Comparison of ENCODE assay signal across 30 cellular contexts in the genomic region with DNA sequence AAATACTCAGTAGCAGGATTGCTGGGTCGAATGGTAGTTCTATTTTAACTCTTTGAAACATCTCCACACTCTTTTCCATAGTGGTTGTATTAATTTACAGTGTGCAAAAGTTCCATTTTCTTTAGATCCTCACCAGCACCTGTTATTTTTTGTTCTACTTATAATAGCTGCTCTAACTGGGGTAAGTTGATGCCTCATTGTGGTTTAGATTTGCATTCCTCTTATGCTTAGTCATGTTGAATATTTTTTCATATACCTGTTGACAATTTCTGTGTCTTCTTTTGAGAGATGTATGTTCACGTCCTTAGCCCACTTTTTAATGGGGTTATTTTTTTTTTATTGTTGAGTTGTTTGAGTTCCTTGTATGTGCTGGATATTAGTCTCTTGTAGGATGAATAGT.
DNase-seq lines count a peak whose midpoint lies in the region; ATAC-seq and TF ChIP-seq lines count a peak whose summit lies in the region.
"Had no signal": no experiment of that assay in that cellular context is flagged by ENCODE, and none has a peak within 500 bp of the region (broad histone marks: within the 10 kb centered on the region; RNA-seq: fewer than 3 reads in every experiment).

No MANE protein-coding gene starts in this region.

- TF ChIP-seq CTCF in MCF 10A (IDR thresholded peaks at IDR 0.05; ENCODE audit: unreplicated experiment) (no peak), breast epithelium (IDR thresholded peaks at IDR 0.05) (no peak), PC-3 (conservative IDR thresholded peaks at IDR 0.05; ENCODE audit: low read depth, low read length) (no peak), fibroblast of mammary gland (conservative IDR thresholded peaks at IDR 0.05; ENCODE audit: control insufficient read depth, insufficient read depth, low read depth, low read length) (no peak)

- no TSS peak for BruUV-seq in MCF 10A (replicated peaks; lab: Mats Ljungman, UMichigan)
- BruUV-seq in PC-3 (replicated peaks; lab: Mats Ljungman, UMichigan) = no TSS peak

- H3K4me3 Mint-ChIP-seq in MCF 10A (ENCODE audit: unreplicated experiment) = no peak overlapping the region
- H3K4me3 Mint-ChIP-seq: CD4-positive, CD25-positive, alpha-beta regulatory T cell; naive B cell; T-cell had no signal

- H3K4me1 ChIP-seq in breast epithelium (no peaks in the 10 kb centered on the region), PC-3 (ENCODE audit: insufficient read depth, low read length) (peaks cover 9% of the 10 kb centered on the region)
- H3K4me1 ChIP-seq: A549, left ventricle myocardium inferior, Peyer's patch, right lobe of liver, stomach, uterus had no signal

- H3K36me3 ChIP-seq in breast epithelium (no peaks in the 10 kb centered on the region), PC-3 (ENCODE audit: low read depth, low read length) (no peaks in the 10 kb centered on the region)
- H3K36me3 ChIP-seq: HAP-1, Peyer's patch, right lobe of liver, stomach, uterus had no signal

- no peaks in the 10 kb centered on the region for H3F3A ChIP-seq in PC-3 (ENCODE audit: low read length, unreplicated experiment)

- no peaks in the 10 kb centered on the region for H3K27me3 ChIP-seq in breast epithelium
- no peaks in the 10 kb centered on the region for H3K27me3 ChIP-seq in PC-3 (ENCODE audit: low read length)
- H3K27me3 ChIP-seq: Peyer's patch, right lobe of liver, stomach, uterus had no signal

- H3K4me3 ChIP-seq in breast epithelium (no peak overlapping the region), PC-3 (ENCODE audit: low read length) (no peak overlapping the region), fibroblast of mammary gland (ENCODE audit: control insufficient read depth, low read depth, low read length) (no peak overlapping the region)
- H3K4me3 ChIP-seq: A549, HAP-1, left ventricle myocardium inferior, Peyer's patch, right lobe of liver, stomach, uterus had no signal

- H3K9me2 ChIP-seq in PC-3 (replicated peaks; ENCODE audit: low read length) = no peaks in the 10 kb centered on the region

- H3K27ac Mint-ChIP-seq in MCF 10A (ENCODE audit: low read depth, unreplicated experiment) = peak overlapping the region; percentile 31
- H3K27ac Mint-ChIP-seq: activated naive CD4-positive, alpha-beta T cell treated with anti-CD3 and anti-CD28 coated beads, Interleukin-2, amount 50 U/mL, for 72 hours; CD4-positive, CD25-positive, alpha-beta regulatory T cell; naive B cell; T-cell had no signal

- no peaks in the 10 kb centered on the region for H4K20me1 ChIP-seq in PC-3 (ENCODE audit: low read length)

- peaks cover 9% of the 10 kb centered on the region for H3K4me1 Mint-ChIP-seq in MCF 10A (ENCODE audit: insufficient read depth, unreplicated experiment)
- H3K4me1 Mint-ChIP-seq: CD4-positive, CD25-positive, alpha-beta regulatory T cell; naive B cell; T-cell had no signal

- H3K9me3 ChIP-seq in breast epithelium = peaks cover 0 to 15% of the 10 kb centered on the region in 2 donors
- no peaks in the 10 kb centered on the region for H3K9me3 ChIP-seq in PC-3 (ENCODE audit: low read length)
- H3K9me3 ChIP-seq: A549, HAP-1, Peyer's patch, right lobe of liver, stomach had no signal

- H3K27me3 Mint-ChIP-seq in MCF 10A (ENCODE audit: insufficient read depth, unreplicated experiment) = no peaks in the 10 kb centered on the region
- H3K27me3 Mint-ChIP-seq: CD4-positive, CD25-positive, alpha-beta regulatory T cell; naive B cell; T-cell had no signal

- H3K9me3 Mint-ChIP-seq in MCF 10A (ENCODE audit: unreplicated experiment) = peaks cover 7% of the 10 kb centered on the region

- DNase-seq in MCF 10A (ENCODE audit: unreplicated experiment) = peak; percentile 19
- no peak for DNase-seq in breast epithelium (ENCODE audit: low spot score in 2 of 2)
- DNase-seq in PC-3 = peak; percentile 76
- peak; percentile 2 for DNase-seq in fibroblast of mammary gland (ENCODE audit: low read depth)
- no peak for DNase-seq in left cardiac atrium
- no peak for DNase-seq in NOMO-1 treated with dmso at 0.1 percent for 144 hours (lab: John Stamatoyannopoulos, UW; ENCODE audit: unreplicated experiment)
- no peak for DNase-seq in HUDEP-2 (lab: John Stamatoyannopoulos, UW; ENCODE audit: unreplicated experiment in 76 of 76)
- no peak for DNase-seq in midbrain (lab: John Stamatoyannopoulos, UW)
- DNase-seq: activated CD4-positive, alpha-beta T cell treated with anti-CD3 and anti-CD28 coated beads for 48 hours; activated CD8-positive, alpha-beta memory T cell treated with anti-CD3 and anti-CD28 coated beads for 24 hours; activated effector memory CD4-positive, alpha-beta T cell treated with Interleukin-2 at 50 U/mL for 16 hours; AML-193; amygdala; CD4-positive, CD25-positive, alpha-beta regulatory T cell; effector CD4-positive, alpha-beta T cell; Kasumi-1; left ventricle myocardium inferior; naive B cell; NCI-H524 treated with DMSO at 0.1 percent for 48 hours; Peyer's patch; right lobe of liver; stimulated activated CD4-positive, alpha-beta T cell treated with anti-CD3 and anti-CD28 coated beads, Interleukin-12 subunit alpha, Interleukin-12 subunit beta, amount 100 ng/mL, for 4 hours; stimulated activated CD4-positive, alpha-beta T cell treated with anti-CD3 and anti-CD28 coated beads, Interleukin-4, amount 100 ng/mL, for 1 hour; stomach; T-cell; uterus had no signal

- POLR2A ChIA-PET in MCF 10A (lab: Yijun Ruan, JAX) (interaction anchor here (0.6 kb wide), 1 partner anchor 1245 kb away, joined by 3 read pairs; no protein-coding TSS in a partner anchor), PC-3 (lab: Charles Lee; ENCODE audit: unreplicated experiment) (no interaction called here)

- H3K27ac ChIP-seq in breast epithelium (no peak overlapping the region), PC-3 (ENCODE audit: low read length) (no peak overlapping the region)
- H3K27ac ChIP-seq: A549, epithelial cell of prostate, left ventricle myocardium inferior, Peyer's patch, right lobe of liver, stomach, uterus had no signal

- no peaks in the 10 kb centered on the region for H3K79me2 ChIP-seq in PC-3 (ENCODE audit: low read length)

- no peak overlapping the region for H2AFZ ChIP-seq in PC-3 (ENCODE audit: low read length)

- CTCF ChIA-PET in MCF 10A (lab: Yijun Ruan, JAX) = interaction anchor here (0.6 kb wide), 1 partner anchor 9 kb away, joined by 3 read pairs; no protein-coding TSS in a partner anchor
- CTCF ChIA-PET in PC-3 (lab: Charles Lee) = no interaction called here

- no peak overlapping the region for H3K9ac ChIP-seq in PC-3 (ENCODE audit: low read length)

- no peaks in the 10 kb centered on the region for H3K36me3 Mint-ChIP-seq in MCF 10A (ENCODE audit: insufficient read depth, unreplicated experiment)
- H3K36me3 Mint-ChIP-seq: CD4-positive, CD25-positive, alpha-beta regulatory T cell had no signal

- intact Hi-C loops in MCF 10A (cut with micrococcal nuclease) (no loop called here), breast epithelium (cut with DNase I; ENCODE audit: low total_unique reads) (no loop called here), PC-3 (cut with micrococcal nuclease) (no loop called here), left cardiac atrium (cut with DNase I) (no loop called here)

- no peak overlapping the region for H3K4me2 ChIP-seq in PC-3 (ENCODE audit: low read length)
- H3K4me2 ChIP-seq: A549 had no signal

- TF ChIP-seq POLR2A in breast epithelium (IDR thresholded peaks at IDR 0.05) = no peak

- ATAC-seq in PC-3 (peak; percentile 94), left cardiac atrium (no peak)
- ATAC-seq: A549; activated naive CD4-positive, alpha-beta T cell treated with anti-CD3 and anti-CD28 coated beads, Interleukin-2, amount 50 U/mL, for 72 hours; right lobe of liver; T-cell had no signal

Comparison
In these comparisons a context has a peak if more than half of its experiments do, and no peak if none do; other contexts are left out.
1. DNase-seq: peak in MCF 10A (single experiment), PC-3 (single experiment) and fibroblast of mammary gland (single experiment); none in breast epithelium (0 of 2), left cardiac atrium (single experiment), NOMO-1 treated with dmso at 0.1 percent for 144 hours (single experiment), HUDEP-2 (0 of 76) and midbrain (single experiment).